ENCODE assay signal across 18 cellular contexts in genomic region chr12:109473006-109473405, GRCh38. TPM values are rescaled to one million over a fixed set of nuclear protein-coding genes. Genes with fewer than 3 reads are reported as not detected.
DNase-seq lines count a peak whose midpoint lies in the region; ATAC-seq and TF ChIP-seq lines count a peak whose summit lies in the region.
"Had no signal": no experiment of that assay in that cellular context is flagged by ENCODE, and none has a peak within 500 bp of the region (broad histone marks: within the 10 kb centered on the region; RNA-seq: fewer than 3 reads in every experiment).

No MANE protein-coding gene starts in this region.

- no peak overlapping the region for H2AFZ ChIP-seq in GM23248
- no peak overlapping the region for H2AFZ ChIP-seq in Loucy (ENCODE audit: low read length)

- peaks cover 48% of the 10 kb centered on the region for H3K4me1 ChIP-seq in GM23248 (ENCODE audit: insufficient read depth)
- peaks cover 20% of the 10 kb centered on the region for H3K4me1 ChIP-seq in Loucy (ENCODE audit: insufficient read depth, low read length, poor library complexity, severe bottlenecking)
- H3K4me1 ChIP-seq in gastroesophageal sphincter: peaks cover 2 to 81% (median 19%) of the 10 kb centered on the region in 3 donors
- H3K4me1 ChIP-seq in sigmoid colon: peaks cover 0 to 79% (median 76%) of the 10 kb centered on the region in 4 donors

- no peak overlapping the region for H3K4me3 ChIP-seq in GM23248
- H3K4me3 ChIP-seq in Loucy (ENCODE audit: low read length, poor library complexity, severe bottlenecking): no peak overlapping the region
- no peak overlapping the region for H3K4me3 ChIP-seq in gastroesophageal sphincter
- no peak overlapping the region for H3K4me3 ChIP-seq in sigmoid colon

- no peaks in the 10 kb centered on the region for H3K27me3 ChIP-seq in GM23248 (replicated peaks; ENCODE audit: insufficient read depth)
- no peaks in the 10 kb centered on the region for H3K27me3 ChIP-seq in Loucy (ENCODE audit: insufficient read depth, low read length, poor library complexity, severe bottlenecking)
- H3K27me3 ChIP-seq in gastroesophageal sphincter: no peaks in the 10 kb centered on the region
- no peaks in the 10 kb centered on the region for H3K27me3 ChIP-seq in sigmoid colon

- H4K20me1 ChIP-seq in GM23248 (ENCODE audit: insufficient read depth) (no peaks in the 10 kb centered on the region), Loucy (ENCODE audit: insufficient read depth, low read length, poor library complexity, severe bottlenecking) (peaks cover 32% of the 10 kb centered on the region)

- peaks cover 17% of the 10 kb centered on the region; the same call in 1 of the 2 replicates for H3F3A ChIP-seq in GM23248 (ENCODE audit: insufficient read depth)
- no peaks in the 10 kb centered on the region for H3F3A ChIP-seq in Loucy (ENCODE audit: low read depth)

- peak overlapping the region; percentile 20 for H3K27ac ChIP-seq in GM23248
- peak overlapping the region in 3 of 4 donors; percentile 37 to 98 (median 41) for H3K27ac ChIP-seq in gastroesophageal sphincter
- H3K27ac ChIP-seq in sigmoid colon: peak overlapping the region in 3 of 4 donors; percentile 48 to 98 (median 95)

- H3K9me2 ChIP-seq in GM23248 (ENCODE audit: insufficient read depth) (no peaks in the 10 kb centered on the region), Loucy (replicated peaks; ENCODE audit: low read depth, low read length) (no peaks in the 10 kb centered on the region)

- H3K79me2 ChIP-seq in GM23248 (ENCODE audit: insufficient read depth) (peaks cover 99% of the 10 kb centered on the region), Loucy (ENCODE audit: insufficient read depth, low read length) (peaks cover 86% of the 10 kb centered on the region)

- H3K9ac ChIP-seq in GM23248 (no peak overlapping the region), Loucy (ENCODE audit: low read depth, low read length, poor library complexity, severe bottlenecking) (no peak overlapping the region)

- ATAC-seq in gastroesophageal sphincter (no peak), GM18909 (IDR thresholded peaks at IDR 0.05; ENCODE audit: poor library complexity, unreplicated experiment) (no peak)
- ATAC-seq: HepG2, PC-3 had no signal

- DNase-seq in GM23248 (no peak), sigmoid colon (no peak), amniotic stem cell (lab: John Stamatoyannopoulos, UW) (no peak), NCI-H1092 treated with DMSO at 0.1 percent for 48 hours (lab: John Stamatoyannopoulos, UW) (no peak), cerebellum (ENCODE audit: low spot score) (no peak)
- DNase-seq: ACHN; CD8-positive, alpha-beta memory T cell; DND-41; GDM1; NCI-H1930; NCI-H2171; NCI-H446 treated with DMSO at 0.1 percent for 48 hours; NCI-H748 treated with DMSO at 0.1 percent for 48 hours; PC-3 had no signal

- H3K4me2 ChIP-seq in GM23248 (ENCODE audit: unreplicated experiment) (no peak overlapping the region), Loucy (ENCODE audit: low read depth, low read length, poor library complexity, severe bottlenecking) (peak overlapping the region; percentile 6)

- intact Hi-C loops in sigmoid colon (cut with DNase I): no loop called here

- WGBS in GM23248 (ENCODE audit: low coverage in 1 of 2, low lambda C conversion rate in 2 of 2, missing lambda C conversion rate in 2 of 2), 2 experiments: 77 to 84% methylated on average over 3 of the region's 3 CpGs
- WGBS in gastroesophageal sphincter (ENCODE audit: low coverage in 1 of 2), 2 donors: 87 to 88% methylated on average over 2 to 3 of the region's 3 CpGs
- WGBS in sigmoid colon, 2 donors: 93 to 98% methylated on average over 3 of the region's 3 CpGs

- TF ChIP-seq CTCF in Loucy (conservative IDR thresholded peaks at IDR 0.05; ENCODE audit: low read length) (no peak), gastroesophageal sphincter (IDR thresholded peaks at IDR 0.05) (no peak), sigmoid colon (IDR thresholded peaks at IDR 0.05) (no peak)

- no peaks in the 10 kb centered on the region for H3K9me3 ChIP-seq in GM23248 (ENCODE audit: low read depth)
- H3K9me3 ChIP-seq in Loucy (ENCODE audit: insufficient read depth, low read depth, low read length): no peaks in the 10 kb centered on the region
- H3K9me3 ChIP-seq in gastroesophageal sphincter: no peaks in the 10 kb centered on the region
- no peaks in the 10 kb centered on the region for H3K9me3 ChIP-seq in sigmoid colon

- peaks cover 17% of the 10 kb centered on the region for H3K36me3 ChIP-seq in GM23248 (ENCODE audit: low read depth)
- H3K36me3 ChIP-seq in Loucy (ENCODE audit: insufficient read depth, low read length): peaks cover 11% of the 10 kb centered on the region; the same call in 1 of the 2 replicates
- peaks cover 0 to 24% of the 10 kb centered on the region in 2 donors for H3K36me3 ChIP-seq in gastroesophageal sphincter
- peaks cover 2 to 27% (median 16%) of the 10 kb centered on the region in 4 donors for H3K36me3 ChIP-seq in sigmoid colon

- TF ChIP-seq EP300 in gastroesophageal sphincter (IDR thresholded peaks at IDR 0.05) (no peak), sigmoid colon (IDR thresholded peaks at IDR 0.05) (no peak)

- no peak for TF ChIP-seq POLR2A in gastroesophageal sphincter (IDR thresholded peaks at IDR 0.05)
- TF ChIP-seq POLR2A in sigmoid colon (IDR thresholded peaks at IDR 0.05): no peak

- in situ Hi-C loops in GM23248 (cut with MboI): no loop called here

RNA-seq across cellular contexts. Expression of gene KCTD10, which starts 4.1 kb away (rescaled TPM):
- total RNA-seq in GM23248 (2014; rRNA removed; shearing (Covaris generic)): 97.0 and 117 TPM in 2 replicates
- polyA plus RNA-seq in GM23248 (2016; fragmentation: Nextera tagmentation; extraction: Ambion mirVana) (81.1 and 83.4 TPM in 2 replicates), sigmoid colon (10 to 100 TPM; 53.5 to 79.8 (median 54.2) TPM)
- total RNA-seq in gastroesophageal sphincter (100 to 1,000 TPM in 1 of 4 donors, 10 to 100 TPM in 3; 76.8 to 104 (median 94.5) TPM), sigmoid colon (100 to 1,000 TPM in 2 of 4 donors, 10 to 100 TPM in 2; 82.8 to 123 (median 101) TPM), cerebellum (48.3 TPM)

RNA-seq across cellular contexts. Expression of gene UBE3B, which starts 4.4 kb away (rescaled TPM):
- 32.0 and 34.7 TPM in 2 replicates for total RNA-seq in GM23248 (2014; rRNA removed; shearing (Covaris generic))
- polyA plus RNA-seq in GM23248 (2016; fragmentation: Nextera tagmentation; extraction: Ambion mirVana): 34.3 and 38.3 TPM in 2 replicates
- total RNA-seq in gastroesophageal sphincter: 10 to 100 TPM; 45.2 to 63.6 (median 62.8) TPM
- total RNA-seq in sigmoid colon: 10 to 100 TPM; 48.4 to 67.7 (median 56.2) TPM
- 10 to 100 TPM; 15.3 to 20.8 (median 16.2) TPM for polyA plus RNA-seq in sigmoid colon
- total RNA-seq in cerebellum: 36.1 TPM

Comparison
In these comparisons a context has a peak if more than half of its experiments do, and no peak if none do; other contexts are left out.
1. H3K27ac ChIP-seq: peak in every context shown above with its lines; median percentile 95 in sigmoid colon; 41 in gastroesophageal sphincter; 20 in GM23248.